Comparison of ENCODE assay signal across 19 cellular contexts in the genomic region with DNA sequence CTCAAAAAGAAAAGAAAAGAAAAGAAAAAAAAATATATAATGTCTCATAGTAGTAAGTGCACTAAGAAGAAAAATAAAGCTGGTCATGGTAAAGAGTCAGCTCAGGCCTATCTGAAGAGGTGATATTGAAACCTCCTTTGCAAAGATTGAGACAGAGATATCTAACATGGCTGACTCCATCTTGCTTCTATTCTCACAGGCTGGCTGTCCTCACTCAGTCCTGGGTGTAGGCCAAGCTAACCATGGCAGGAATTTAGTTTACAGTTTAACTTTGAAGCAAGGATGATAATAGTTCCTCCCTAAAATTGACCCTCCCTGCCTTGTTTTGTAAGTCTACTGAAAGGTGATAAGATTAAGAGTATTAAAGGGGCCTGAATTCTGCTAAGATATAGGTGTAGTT.
A peak's percentile ranks its signal among the peaks of the same experiment; 100 is the strongest.
DNase-seq lines count a peak whose midpoint lies in the region; ATAC-seq and TF ChIP-seq lines count a peak whose summit lies in the region.
"Had no signal": no experiment of that assay in that cellular context is flagged by ENCODE, and none has a peak within 500 bp of the region (broad histone marks: within the 10 kb centered on the region; RNA-seq: fewer than 3 reads in every experiment).

No MANE protein-coding gene starts in this region.

- H3K36me3 ChIP-seq in RWPE2 (ENCODE audit: low read depth) (no peaks in the 10 kb centered on the region), A673 (ENCODE audit: insufficient read depth, low read length, poor library complexity, severe bottlenecking) (no peaks in the 10 kb centered on the region)
- H3K36me3 ChIP-seq: ascending aorta had no signal

- H3K4me3 ChIP-seq in RWPE2 (ENCODE audit: severe bottlenecking) (no peak overlapping the region), fibroblast of the aortic adventitia (ENCODE audit: low read depth, low read length) (no peak overlapping the region), dorsolateral prefrontal cortex (no peak overlapping the region), A673 (ENCODE audit: low read depth, low read length, poor library complexity, severe bottlenecking) (no peak overlapping the region)
- H3K4me3 ChIP-seq: ascending aorta, coronary artery, lung had no signal

- CTCF ChIA-PET in A673 (lab: Charles Lee) = no interaction called here

- POLR2A ChIA-PET in A673 (lab: Charles Lee; ENCODE audit: low non-redundant PET) = no interaction called here

- peaks cover 3% of the 10 kb centered on the region for H3K9me3 Mint-ChIP-seq in activated naive CD4-positive, alpha-beta T cell treated with anti-CD3 and anti-CD28 coated beads, Interleukin-2, amount 50 U/mL, for 24 hours
- H3K9me3 Mint-ChIP-seq in stimulated activated naive CD8-positive, alpha-beta T cell treated with anti-CD3 and anti-CD28 coated beads, Interleukin-15, Interleukin-2, amounts not matched to agents 100 ng/mL and 50 ng/mL, for 24 hours = peaks cover 9% of the 10 kb centered on the region

- no peak for DNase-seq in activated naive CD4-positive, alpha-beta T cell treated with anti-CD3 and anti-CD28 coated beads, Interleukin-2, amount 50 U/mL, for 16 hours
- DNase-seq in RWPE2 (ENCODE audit: low spot score) = no peak
- DNase-seq in fibroblast of the aortic adventitia (ENCODE audit: low read depth) = peak; percentile 77
- DNase-seq in dorsolateral prefrontal cortex = no peak
- DNase-seq in A673 (ENCODE audit: low spot score) = no peak
- DNase-seq in hepatic stellate cell (ENCODE audit: low spot score) = no peak
- DNase-seq: activated effector memory CD4-positive, alpha-beta T cell treated with anti-CD3 and anti-CD28 coated beads, Interleukin-2, amount 50 U/mL, for 16 hours; CD8-positive, alpha-beta T cell; NCI-H2227 treated with DMSO at 0.1 percent for 48 hours; NK-92 treated with Interleukin-12 subunit alpha and Interleukin-12 subunit beta, amount 100 ng/mL, for 24 hours; stimulated activated naive CD4-positive, alpha-beta T cell; T-helper 2 cell had no signal

- TF ChIP-seq CTCF in RWPE2 (IDR thresholded peaks at IDR 0.05; ENCODE audit: poor library complexity, severe bottlenecking) (no peak), fibroblast of the aortic adventitia (IDR thresholded peaks at IDR 0.05; ENCODE audit: insufficient read depth, low read length) (no peak), dorsolateral prefrontal cortex (IDR thresholded peaks at IDR 0.05 in 54 of 56, conservative IDR thresholded peaks at IDR 0.05 in 2 of 56; ENCODE audit: low read depth in 1 of 56, partially characterized antibody in 56 of 56) (no peak), A673 (conservative IDR thresholded peaks at IDR 0.05; ENCODE audit: low read depth, low read length) (no peak)

- H3K9me3 ChIP-seq in RWPE2 (ENCODE audit: severe bottlenecking) (peaks cover 9% of the 10 kb centered on the region), A673 (ENCODE audit: low read depth, low read length, poor library complexity, severe bottlenecking) (no peaks in the 10 kb centered on the region)
- H3K9me3 ChIP-seq: ascending aorta had no signal

- H3K27me3 ChIP-seq in RWPE2 (ENCODE audit: insufficient read depth, poor library complexity, severe bottlenecking) (no peaks in the 10 kb centered on the region), dorsolateral prefrontal cortex (no peaks in the 10 kb centered on the region), A673 (replicated peaks; ENCODE audit: insufficient read depth, low read depth, low read length, poor library complexity) (no peaks in the 10 kb centered on the region)
- H3K27me3 ChIP-seq: ascending aorta had no signal

- H3K27me3 Mint-ChIP-seq in activated naive CD4-positive, alpha-beta T cell treated with anti-CD3 and anti-CD28 coated beads, Interleukin-2, amount 50 U/mL, for 24 hours = peaks cover 2% of the 10 kb centered on the region
- peaks cover 8% of the 10 kb centered on the region for H3K27me3 Mint-ChIP-seq in stimulated activated naive CD8-positive, alpha-beta T cell treated with anti-CD3 and anti-CD28 coated beads, Interleukin-15, Interleukin-2, amounts not matched to agents 100 ng/mL and 50 ng/mL, for 24 hours

- no peaks in the 10 kb centered on the region for H3K4me1 Mint-ChIP-seq in activated naive CD4-positive, alpha-beta T cell treated with anti-CD3 and anti-CD28 coated beads, Interleukin-2, amount 50 U/mL, for 24 hours
- H3K4me1 Mint-ChIP-seq in stimulated activated naive CD8-positive, alpha-beta T cell treated with anti-CD3 and anti-CD28 coated beads, Interleukin-15, Interleukin-2, amounts not matched to agents 100 ng/mL and 50 ng/mL, for 24 hours (ENCODE audit: low read depth) = peaks cover 6% of the 10 kb centered on the region
- H3K4me1 Mint-ChIP-seq: nephron, WTC11 had no signal

- no peaks in the 10 kb centered on the region for H3K36me3 Mint-ChIP-seq in activated naive CD4-positive, alpha-beta T cell treated with anti-CD3 and anti-CD28 coated beads, Interleukin-2, amount 50 U/mL, for 24 hours
- no peaks in the 10 kb centered on the region for H3K36me3 Mint-ChIP-seq in stimulated activated naive CD8-positive, alpha-beta T cell treated with anti-CD3 and anti-CD28 coated beads, Interleukin-15, Interleukin-2, amounts not matched to agents 100 ng/mL and 50 ng/mL, for 24 hours (ENCODE audit: low read depth)
- H3K36me3 Mint-ChIP-seq: CD8-positive, alpha-beta T cell had no signal

- no TSS peak for BruUV-seq in A673 (replicated peaks; lab: Mats Ljungman, UMichigan)

- peaks cover 28% of the 10 kb centered on the region for H3K4me1 ChIP-seq in RWPE2 (ENCODE audit: insufficient read depth, poor library complexity, severe bottlenecking)
- H3K4me1 ChIP-seq in A673 (ENCODE audit: insufficient read depth, low read length, poor library complexity, severe bottlenecking) = no peaks in the 10 kb centered on the region
- H3K4me1 ChIP-seq: ascending aorta had no signal

- H3K27ac Mint-ChIP-seq in activated naive CD4-positive, alpha-beta T cell treated with anti-CD3 and anti-CD28 coated beads, Interleukin-2, amount 50 U/mL, for 24 hours = peak overlapping the region; percentile 12
- H3K27ac Mint-ChIP-seq in stimulated activated naive CD8-positive, alpha-beta T cell treated with anti-CD3 and anti-CD28 coated beads, Interleukin-15, Interleukin-2, amounts not matched to agents 100 ng/mL and 50 ng/mL, for 24 hours = peak overlapping the region; percentile 31
- H3K27ac Mint-ChIP-seq: CD8-positive, alpha-beta T cell; nephron; WTC11 had no signal

- ATAC-seq in RWPE2 (ENCODE audit: low read depth) = no peak; the same call in 2 of the 3 replicates
- ATAC-seq: CD8-positive, alpha-beta T cell; WTC11 had no signal

- intact Hi-C loops in dorsolateral prefrontal cortex (cut with DNase I) = no loop called here
- intact Hi-C loops in A673 (cut with micrococcal nuclease; ENCODE audit: unreplicated experiment) = no loop called here

- peak overlapping the region; percentile 94 for H3K27ac ChIP-seq in RWPE2 (ENCODE audit: poor library complexity, severe bottlenecking)
- H3K27ac ChIP-seq in dorsolateral prefrontal cortex = peak overlapping the region in 15 of 59 donors; percentile 8 to 83 (median 35)
- no peak overlapping the region for H3K27ac ChIP-seq in A673 (ENCODE audit: low read depth, low read length, poor library complexity, severe bottlenecking)
- H3K27ac ChIP-seq: ascending aorta had no signal

- no peak overlapping the region for H3K4me3 Mint-ChIP-seq in activated naive CD4-positive, alpha-beta T cell treated with anti-CD3 and anti-CD28 coated beads, Interleukin-2, amount 50 U/mL, for 24 hours
- no peak overlapping the region for H3K4me3 Mint-ChIP-seq in stimulated activated naive CD8-positive, alpha-beta T cell treated with anti-CD3 and anti-CD28 coated beads, Interleukin-15, Interleukin-2, amounts not matched to agents 100 ng/mL and 50 ng/mL, for 24 hours
- H3K4me3 Mint-ChIP-seq: CD8-positive, alpha-beta T cell; nephron; WTC11 had no signal
